19 cellular contexts compared by ENCODE assay signal in genomic region chr12:39935839-39936238, GRCh38.
"Had no signal": no experiment of that assay in that cellular context is flagged by ENCODE, and none has a peak within 500 bp of the region (broad histone marks: within the 10 kb centered on the region; RNA-seq: fewer than 3 reads in every experiment).

No MANE protein-coding gene starts in this region.

- H3K36me3 ChIP-seq: esophagus squamous epithelium, neural progenitor cell, sigmoid colon, spleen, tibial artery had no signal

- H3K9ac ChIP-seq: neural progenitor cell, parathyroid adenoma had no signal

- H3K79me2 ChIP-seq: parathyroid adenoma had no signal

- H3K27ac ChIP-seq: esophagus squamous epithelium, neural progenitor cell, parathyroid adenoma, sigmoid colon, spleen, testis, tibial artery had no signal

- H3K4me1 ChIP-seq: neural progenitor cell, parathyroid adenoma, sigmoid colon, spleen, testis had no signal

- H3K4me3 ChIP-seq: esophagus squamous epithelium, lung, neural progenitor cell, sigmoid colon, spleen, testis, tibial artery had no signal

- H2AFZ ChIP-seq: neural progenitor cell, parathyroid adenoma had no signal

- H3K9me3 ChIP-seq: esophagus squamous epithelium, sigmoid colon, testis, tibial artery had no signal

- DNase-seq: cortex of kidney; effector memory CD8-positive, alpha-beta T cell; erythroblast; esophagus squamous epithelium; glutamatergic neuron; hypothalamus; immature natural killer cell; islet precursor cell; naive thymus-derived CD4-positive, alpha-beta T cell; sigmoid colon; spleen; stimulated activated CD4-positive, alpha-beta T cell treated with anti-CD3 and anti-CD28 coated beads, Interleukin-4, amount 100 ng/mL, for 4 hours; stimulated activated naive CD8-positive, alpha-beta T cell treated with anti-CD3 and anti-CD28 coated beads, Interleukin-15, Interleukin-2, amounts not matched to agents 100 U/mL and 50 U/mL, for 24 hours; substantia nigra; testis; tibial artery had no signal

- H3K27me3 ChIP-seq: esophagus squamous epithelium, neural progenitor cell, sigmoid colon, spleen, testis, tibial artery had no signal

- H3K4me2 ChIP-seq: neural progenitor cell had no signal
